ENCODE assay signal across 1 cellular context in genomic region chr6:143034689-143035334, GRCh38.
TF ChIP-seq lines count a peak whose summit lies in the region.

No MANE protein-coding gene starts in this region.

TF ChIP-seq in GM12878, 131 proteins besides CTCF, POLR2A, EP300 and RAD21:
- no peak for TF ChIP-seq ZNF622 (IDR thresholded peaks at IDR 0.05)
